14 cellular contexts compared by ENCODE assay signal in genomic region chr1:184223216-184223615, GRCh38.
DNase-seq lines count a peak whose midpoint lies in the region; ATAC-seq, FAIRE-seq and TF ChIP-seq lines count a peak whose summit lies in the region.
"Had no signal": no experiment of that assay in that cellular context is flagged by ENCODE, and none has a peak within 500 bp of the region (broad histone marks: within the 10 kb centered on the region; RNA-seq: fewer than 3 reads in every experiment).

No MANE protein-coding gene starts in this region.

- no peak overlapping the region for H2AK5ac ChIP-seq in IMR-90 (ENCODE audit: low read depth, low read length)

- H4K8ac ChIP-seq in IMR-90 (ENCODE audit: low read depth in 2 of 2, low read length in 2 of 2) = no peak overlapping the region

- no peaks in the 10 kb centered on the region for H4K20me1 ChIP-seq in HepG2 (ENCODE audit: insufficient read depth, low read length)
- no peaks in the 10 kb centered on the region for H4K20me1 ChIP-seq in IMR-90 (ENCODE audit: insufficient read depth, low read length)

- no peak for TF ChIP-seq POLR2A in right lobe of liver (IDR thresholded peaks at IDR 0.05)
- TF ChIP-seq POLR2A in HepG2 (IDR thresholded peaks at IDR 0.05; ENCODE audit: insufficient read depth in 1 of 2, low read depth in 2 of 2, low read length in 2 of 2) = no peak
- no peak for TF ChIP-seq POLR2A in IMR-90 (IDR thresholded peaks at IDR 0.05; ENCODE audit: low read depth, low read length)

- no peaks in the 10 kb centered on the region for H3K36me3 ChIP-seq in right lobe of liver
- H3K36me3 ChIP-seq in HepG2 (replicated peaks in 1 of 2; ENCODE audit: control insufficient read depth in 1 of 2, insufficient read depth in 2 of 2, low read length in 2 of 2) = no peaks in the 10 kb centered on the region
- no peaks in the 10 kb centered on the region for H3K36me3 ChIP-seq in IMR-90 (ENCODE audit: control insufficient read depth, insufficient read depth, low read length)
- H3K36me3 ChIP-seq in endocrine pancreas (ENCODE audit: control insufficient read depth, insufficient read depth, low read length) = no peaks in the 10 kb centered on the region
- H3K36me3 ChIP-seq in psoas muscle (ENCODE audit: insufficient read depth in 1 of 2, low read depth in 1 of 2) = no peaks in the 10 kb centered on the region
- H3K36me3 ChIP-seq: ascending aorta had no signal

- no peak overlapping the region for H3K14ac ChIP-seq in IMR-90 (replicated peaks; ENCODE audit: low read depth, low read length)

- POLR2A ChIA-PET in HepG2 (lab: Yijun Ruan, JAX) = no interaction called here
- POLR2A ChIA-PET in IMR-90 (lab: Charles Lee; ENCODE audit: unreplicated experiment) = no interaction called here

- H3K27me3 ChIP-seq in right lobe of liver (no peaks in the 10 kb centered on the region), HepG2 (ENCODE audit: control insufficient read depth in 1 of 2, insufficient read depth in 2 of 2, low read length in 2 of 2) (peaks cover 0 to 7% of the 10 kb centered on the region in 2 experiments; a peak in 3 of 5 replicates), IMR-90 (ENCODE audit: control insufficient read depth, insufficient read depth, low read length) (peaks cover 11% of the 10 kb centered on the region), endocrine pancreas (ENCODE audit: control insufficient read depth, insufficient read depth, low read length) (no peaks in the 10 kb centered on the region), psoas muscle (ENCODE audit: insufficient read depth in 3 of 3, low read length in 2 of 3) (no peaks in the 10 kb centered on the region)
- H3K27me3 ChIP-seq: ascending aorta had no signal

- H2BK5ac ChIP-seq in IMR-90 (ENCODE audit: low read depth, low read length, poor library complexity, severe bottlenecking) = no peak overlapping the region

- no peak overlapping the region for H2BK20ac ChIP-seq in IMR-90 (ENCODE audit: low read depth, low read length)

- H3K4me3 ChIP-seq in right lobe of liver (no peak overlapping the region), HepG2 (replicated peaks in 1 of 3; ENCODE audit: insufficient read depth in 1 of 3, low read depth in 2 of 3, low read length in 3 of 3) (no peak overlapping the region), IMR-90 (ENCODE audit: insufficient read depth, low read depth, low read length) (no peak overlapping the region), endocrine pancreas (ENCODE audit: control insufficient read depth, insufficient read depth, low read length) (peak overlapping the region; percentile 52), psoas muscle (peak overlapping the region; percentile 42)
- H3K4me3 ChIP-seq: lung, SK-N-MC had no signal

- H3K27ac ChIP-seq in right lobe of liver = no peak overlapping the region
- H3K27ac ChIP-seq in HepG2 (ENCODE audit: extremely low read length, insufficient read depth, low read length) = no peak overlapping the region
- H3K27ac ChIP-seq in IMR-90 (ENCODE audit: insufficient read depth, low read length) = no peak overlapping the region
- no peak overlapping the region for H3K27ac ChIP-seq in psoas muscle
- H3K27ac ChIP-seq: ascending aorta, SK-N-MC had no signal

- H3K4me2 ChIP-seq in HepG2 (ENCODE audit: low read depth, low read length) (no peak overlapping the region), IMR-90 (ENCODE audit: low read depth, low read length) (no peak overlapping the region)

- H3K56ac ChIP-seq in IMR-90 (ENCODE audit: extremely low read depth, insufficient read depth, low read length) = no peak overlapping the region

- no peak for TF ChIP-seq RAD21 in HepG2 (CRISPR knock-in tag; IDR thresholded peaks at IDR 0.05)
- no peak for TF ChIP-seq RAD21 in IMR-90 (IDR thresholded peaks at IDR 0.05; ENCODE audit: low read length)

- BruUV-seq in HepG2 (replicated peaks; lab: Mats Ljungman, UMichigan) (no TSS peak), IMR-90 (replicated peaks; lab: Mats Ljungman, UMichigan) (no TSS peak)

- in situ Hi-C loops in HepG2 (cut with HindIII; ENCODE audit: extremely low pct_ligation_motif_present, low pct_unique_long_range_greater_than_20kb) = loop anchor here (5.0 to 25.0 kb wide), 2 partner anchors 146 to 286 kb away; no protein-coding TSS in a partner anchor
- in situ Hi-C loops in IMR-90 (cut with MboI; ENCODE audit: low sequenced_read_pairs) = loop anchor here (5.0 to 10.0 kb wide), 2 partner anchors 141 to 442 kb away; no protein-coding TSS in a partner anchor

- TF ChIP-seq EP300 in HepG2 (IDR thresholded peaks at IDR 0.05; ENCODE audit: low read depth in 2 of 2, low read length in 2 of 2) = no peak
- no peak for TF ChIP-seq EP300 in HepG2 (CRISPR knock-in tag; IDR thresholded peaks at IDR 0.05; ENCODE audit: borderline replicate concordance)

- no peak overlapping the region for H2BK120ac ChIP-seq in IMR-90 (ENCODE audit: low read depth, low read length)

- peaks cover 4% of the 10 kb centered on the region; the same call in 1 of the 2 replicates for H3K9me1 ChIP-seq in IMR-90 (ENCODE audit: insufficient read depth, low read length)

- H2BK15ac ChIP-seq in IMR-90 (ENCODE audit: low read depth, low read length) = no peak overlapping the region

- no peak for FAIRE-seq in HepG2 (lab: Jason Lieb, UNC)
- FAIRE-seq: urothelium cell line had no signal

- H2AK9ac ChIP-seq in IMR-90 (replicated peaks; ENCODE audit: low read depth, low read length, poor library complexity) = no peak overlapping the region

- H2AFZ ChIP-seq in HepG2 (ENCODE audit: low read length) = no peak overlapping the region
- peak overlapping the region; percentile 14 for H2AFZ ChIP-seq in IMR-90 (replicated peaks; ENCODE audit: low read length, poor library complexity)

- no peak for DNase-seq in right lobe of liver
- DNase-seq in HepG2 (ENCODE audit: low spot score) = no peak
- no peak for DNase-seq in IMR-90
- DNase-seq in psoas muscle = no peak
- no peak for DNase-seq in SKM-1 (lab: John Stamatoyannopoulos, UW; ENCODE audit: unreplicated experiment)
- no peak for DNase-seq in cortex of kidney (lab: John Stamatoyannopoulos, UW)
- DNase-seq: stimulated activated naive B cell treated with anti-CD40 and anti-IgM and Interleukin-4, amounts not matched to agents 10 μg/mL and 1 μg/mL and 100 μg/mL, for 72 hours had no signal

- H3K79me1 ChIP-seq in IMR-90 (ENCODE audit: low read depth in 1 of 2, low read length in 2 of 2) = no peaks in the 10 kb centered on the region

- TF ChIP-seq CTCF in right lobe of liver (IDR thresholded peaks at IDR 0.05) (no peak), HepG2 (CRISPR knock-in tag; IDR thresholded peaks at IDR 0.05) (no peak), IMR-90 (conservative IDR thresholded peaks at IDR 0.05; ENCODE audit: low read depth, low read length) (no peak), psoas muscle (IDR thresholded peaks at IDR 0.05) (no peak)

- H3K79me2 ChIP-seq in HepG2 (ENCODE audit: insufficient read depth, low read length) = no peaks in the 10 kb centered on the region

- H3K18ac ChIP-seq in IMR-90 (ENCODE audit: low read depth, low read length) = no peak overlapping the region

- no peak overlapping the region for H3K9ac ChIP-seq in HepG2 (ENCODE audit: insufficient read depth, low read depth, low read length)
- H3K9ac ChIP-seq in IMR-90 (ENCODE audit: low read depth, low read length) = no peak overlapping the region
- no peak overlapping the region for H3K9ac ChIP-seq in endocrine pancreas (ENCODE audit: control insufficient read depth, insufficient read depth, low read length)

- no peak overlapping the region for H3K4ac ChIP-seq in IMR-90 (ENCODE audit: low read depth, low read length)

- WGBS in right lobe of liver (ENCODE audit: insufficient coverage, low coverage, low lambda C conversion rate, missing lambda C conversion rate) = 50% methylated on average over 8 of the region's 11 CpGs
- WGBS in HepG2 (ENCODE audit: low lambda C conversion rate) = 43% methylated on average over 8 of the region's 11 CpGs
- 69% methylated on average over 3 of the region's 11 CpGs; no CpG with 5 or more reads in 1 of the 2 experiments for WGBS in IMR-90 (ENCODE audit: extremely low coverage in 2 of 2, insufficient read length in 1 of 2), 2 experiments
- 79 to 88% (median 83%) methylated on average over 11 of the region's 11 CpGs for WGBS in psoas muscle, 3 donors

- no peak overlapping the region for H4K91ac ChIP-seq in IMR-90 (ENCODE audit: insufficient read depth, low read depth, low read length)

- no peak overlapping the region for H4K5ac ChIP-seq in IMR-90 (ENCODE audit: low read depth, low read length)

- H3K4me1 ChIP-seq in right lobe of liver (no peaks in the 10 kb centered on the region), HepG2 (ENCODE audit: insufficient read depth, low read length) (no peaks in the 10 kb centered on the region), IMR-90 (ENCODE audit: control insufficient read depth, insufficient read depth, low read length) (no peaks in the 10 kb centered on the region; the same call in 1 of the 2 replicates), endocrine pancreas (ENCODE audit: control insufficient read depth, insufficient read depth, low read length) (no peaks in the 10 kb centered on the region), psoas muscle (no peaks in the 10 kb centered on the region)
- H3K4me1 ChIP-seq: ascending aorta had no signal

- ATAC-seq in right lobe of liver = peak in 3 of 4 donors; percentile 29 to 66 (median 37)
- no peak for ATAC-seq in HepG2
- ATAC-seq in IMR-90 (ENCODE audit: low read depth) = no peak
- ATAC-seq in psoas muscle = peak in 1 of 4 donors; percentile 23
- ATAC-seq in HG02678 (IDR thresholded peaks at IDR 0.05; ENCODE audit: unreplicated experiment) = no peak
- ATAC-seq: activated T-cell treated with anti-CD3 and anti-CD28 coated beads, Interleukin-2, amount 50 U/mL, for 72 hours; stimulated activated naive B cell treated with anti-CD40 and anti-IgM and Interleukin-4, amounts not matched to agents 10 μg/mL and 1 μg/mL and 100 μg/mL, for 72 hours had no signal

- CTCF ChIA-PET in HepG2 (lab: Yijun Ruan, JAX; ENCODE audit: low intra/inter-chr PET ratio, low total read pairs) = interaction anchor here (1.9 kb wide), 1 partner anchor 148 kb away, joined by 24 read pairs; no protein-coding TSS in a partner anchor
- CTCF ChIA-PET in IMR-90 (lab: Yijun Ruan, JAX) = interaction anchor here (0.6 to 1.7 kb wide), 8 partner anchors 19 to 568 kb away, joined by 3 to 6 read pairs (median 3); no protein-coding TSS in a partner anchor

- H3K9me3 ChIP-seq in right lobe of liver = no peaks in the 10 kb centered on the region
- H3K9me3 ChIP-seq in HepG2 (ENCODE audit: low read length) = no peaks in the 10 kb centered on the region
- H3K9me3 ChIP-seq in IMR-90 (ENCODE audit: control insufficient read depth, insufficient read depth, low read length) = no peaks in the 10 kb centered on the region
- no peaks in the 10 kb centered on the region for H3K9me3 ChIP-seq in endocrine pancreas (ENCODE audit: control insufficient read depth, low read length)
- H3K9me3 ChIP-seq in psoas muscle = no peaks in the 10 kb centered on the region
- H3K9me3 ChIP-seq: ascending aorta had no signal

- dilution Hi-C loops in IMR-90 (cut with HindIII; ENCODE audit: low sequenced_read_pairs, unreplicated experiment) = no loop called here

- H3K23ac ChIP-seq in IMR-90 (ENCODE audit: low read depth, low read length) = no peak overlapping the region

- intact Hi-C loops in right lobe of liver (cut with DNase I) (loop anchor here in 1 of 2 donors (10.0 kb wide), 1 partner anchor 138 kb away; no protein-coding TSS in a partner anchor), HepG2 (cut with micrococcal nuclease; ENCODE audit: unreplicated experiment) (loop anchor here (5.0 to 10.0 kb wide), 2 partner anchors 339 to 472 kb away; no protein-coding TSS in a partner anchor), IMR-90 (cut with micrococcal nuclease) (loop anchor here (5.0 to 10.0 kb wide), 5 partner anchors 164 to 568 kb away; partner anchors contain the start of genes APOBEC4 and C1orf21), psoas muscle (cut with DNase I) (loop anchor here in 1 of 2 donors (5.0 kb wide), 1 partner anchor 81 kb away; no protein-coding TSS in a partner anchor)

Comparison
In these comparisons a context has a peak if more than half of its experiments do, and no peak if none do; other contexts are left out.
1. ATAC-seq: peak in right lobe of liver (3 of 4); none in HepG2 (single experiment), IMR-90 (single experiment) and HG02678 (single experiment).
2. H3K4me3 ChIP-seq: peak in endocrine pancreas (single experiment) and psoas muscle (single experiment); none in right lobe of liver (0 of 3), HepG2 (0 of 3) and IMR-90 (single experiment).